In genomic region chr4:101290651-101291050, GRCh38 we compare ENCODE assay signal across 22 cellular contexts. TPM values are rescaled to one million over a fixed set of nuclear protein-coding genes. Genes with fewer than 3 reads are reported as not detected.
A peak's percentile ranks its signal among the peaks of the same experiment; 100 is the strongest.
DNase-seq lines count a peak whose midpoint lies in the region; ATAC-seq, FAIRE-seq and TF ChIP-seq lines count a peak whose summit lies in the region.
"Had no signal": no experiment of that assay in that cellular context is flagged by ENCODE, and none has a peak within 500 bp of the region (broad histone marks: within the 10 kb centered on the region; RNA-seq: fewer than 3 reads in every experiment).

No MANE protein-coding gene starts in this region.

- intact Hi-C loops in adrenal gland (cut with DNase I), result no loop called here

- no peak for ATAC-seq in WTC11
- no peak for ATAC-seq in GM18867 (IDR thresholded peaks at IDR 0.05; ENCODE audit: unreplicated experiment)
- ATAC-seq: CD8-positive, alpha-beta T cell; HCT116 had no signal

- TF ChIP-seq CTCF in 22Rv1 (IDR thresholded peaks at IDR 0.05) (no peak), WTC11 (IDR thresholded peaks at IDR 0.05) (no peak), adrenal gland (IDR thresholded peaks at IDR 0.05) (no peak)

- DNase-seq in GM12891 (ENCODE audit: insufficient read length, low spot score) (no peak), WTC11 (ENCODE audit: low spot score) (no peak), kidney glomerular epithelial cell (lab: John Stamatoyannopoulos, UW) (peak; percentile 48), adrenal gland (no peak), NCI-H524 (lab: John Stamatoyannopoulos, UW) (no peak)
- no peak for DNase-seq in effector CD8-positive, alpha-beta T cell (lab: John Stamatoyannopoulos, UW)
- DNase-seq: BE2C; CD8-positive, alpha-beta T cell; COR-L47; DMS153; DMS79 treated with DMSO at 0.1 percent for 48 hours; EL had no signal

- CTCF ChIA-PET in WTC11 (lab: Charles Lee), result no interaction called here

- H3K4me3 Mint-ChIP-seq in WTC11, result no peak overlapping the region
- H3K4me3 Mint-ChIP-seq: CD14-positive monocyte; CD8-positive, alpha-beta T cell had no signal

- no peak overlapping the region for H3K4me3 ChIP-seq in adrenal gland

- peak; percentile 50 for FAIRE-seq in GM12891 (lab: Jason Lieb, UNC)
- FAIRE-seq: D721Med, G401.6, GM12892, GM19239, H54 had no signal

- no peak for TF ChIP-seq POLR2A in GM12891 (IDR thresholded peaks at IDR 0.05; ENCODE audit: low read depth, low read length)
- no peak for TF ChIP-seq POLR2A in adrenal gland (IDR thresholded peaks at IDR 0.05)

- no peaks in the 10 kb centered on the region for H3K27me3 Mint-ChIP-seq in WTC11 (ENCODE audit: low read depth)

- H3K4me1 ChIP-seq in adrenal gland (replicated peaks in 1 of 2), result peaks cover 20 to 58% of the 10 kb centered on the region in 2 donors

- 92 to 100% (median 96%) methylated on average over 3 of the region's 3 CpGs for WGBS in adrenal gland, 4 donors

- no peaks in the 10 kb centered on the region for H3K27me3 ChIP-seq in adrenal gland
- H3K27me3 ChIP-seq: BE2C had no signal

- POLR2A ChIA-PET in WTC11 (lab: Charles Lee), result interaction anchor here (0.7 kb wide), 1 partner anchor 36 kb away, joined by 3 read pairs; no protein-coding TSS in a partner anchor

- no peaks in the 10 kb centered on the region for H3K9me3 Mint-ChIP-seq in WTC11
- H3K9me3 Mint-ChIP-seq: CD14-positive monocyte; CD8-positive, alpha-beta T cell had no signal

- peaks cover 57% of the 10 kb centered on the region for H3K4me1 Mint-ChIP-seq in WTC11

- H3K27ac ChIP-seq in 22Rv1 (peak overlapping the region; percentile 97), adrenal gland (no peak overlapping the region)
- H3K27ac ChIP-seq: HL-60 had no signal

- no peaks in the 10 kb centered on the region for H3K9me3 ChIP-seq in adrenal gland (replicated peaks in 1 of 3)
- H3K9me3 ChIP-seq: BE2C had no signal

- peak overlapping the region; percentile 15; the same call in 1 of the 2 replicates for H3K27ac Mint-ChIP-seq in WTC11
- H3K27ac Mint-ChIP-seq: CD8-positive, alpha-beta T cell had no signal

- H3K36me3 ChIP-seq in adrenal gland (replicated peaks in 1 of 2), result no peaks in the 10 kb centered on the region
- H3K36me3 ChIP-seq: BE2C had no signal

- no peaks in the 10 kb centered on the region for H3K36me3 Mint-ChIP-seq in WTC11
- H3K36me3 Mint-ChIP-seq: CD8-positive, alpha-beta T cell had no signal

TF ChIP-seq in GM12891, 5 proteins besides CTCF, POLR2A, EP300 and RAD21:
- TF ChIP-seq POU2F2 (IDR thresholded peaks at IDR 0.05; ENCODE audit: low read depth, low read length), result no peak
- TF ChIP-seq POLR2AphosphoS5 (IDR thresholded peaks at IDR 0.05; ENCODE audit: low read depth, low read length), result no peak
- no peak for TF ChIP-seq TAF1 (IDR thresholded peaks at IDR 0.05; ENCODE audit: low read depth, low read length)
- TF ChIP-seq SPI1 (IDR thresholded peaks at IDR 0.05; ENCODE audit: low read depth, low read length), result no peak
- TF ChIP-seq PAX5 (IDR thresholded peaks at IDR 0.05; ENCODE audit: insufficient read depth, low read length, severe bottlenecking), result no peak

TF ChIP-seq in WTC11, 78 proteins besides CTCF, POLR2A, EP300 and RAD21:
- TF ChIP-seq ERG (CRISPR knock-in tag; IDR thresholded peaks at IDR 0.05) (no peak), ZNF512 (CRISPR knock-in tag; IDR thresholded peaks at IDR 0.05; ENCODE audit: borderline replicate concordance) (no peak), JAZF1 (CRISPR knock-in tag; IDR thresholded peaks at IDR 0.05) (no peak), EMX1 (CRISPR knock-in tag; IDR thresholded peaks at IDR 0.05) (no peak), ZNF232 (CRISPR knock-in tag; IDR thresholded peaks at IDR 0.05) (no peak), TEAD4 (CRISPR knock-in tag; IDR thresholded peaks at IDR 0.05) (no peak), SP1 (CRISPR knock-in tag; conservative IDR thresholded peaks at IDR 0.05) (no peak), NFYB (CRISPR knock-in tag; conservative IDR thresholded peaks at IDR 0.05; ENCODE audit: low read depth) (no peak), ZNF281 (CRISPR knock-in tag; IDR thresholded peaks at IDR 0.05) (no peak), JUN (CRISPR knock-in tag; IDR thresholded peaks at IDR 0.05) (no peak)

RNA-seq across cellular contexts. Expression of gene PPP3CA, which starts 56.7 kb away (rescaled TPM):
- 3.6 TPM for polyA plus RNA-seq in GM12891 (2012; ENCODE audit: low read depth, missing spikeins)
- 35.3 to 41.6 TPM (median 36.3 TPM) in 3 replicates for total RNA-seq in WTC11 (2021)
- total RNA-seq in adrenal gland, result 100 to 1,000 TPM in 1 of 8 donors, 10 to 100 TPM in 7; 34.0 to 138 (median 49.8) TPM
- polyA plus RNA-seq in adrenal gland, result 10 to 100 TPM; 13.8 to 44.5 (median 20.8) TPM
